30 cellular contexts compared by ENCODE assay signal in the genomic region with DNA sequence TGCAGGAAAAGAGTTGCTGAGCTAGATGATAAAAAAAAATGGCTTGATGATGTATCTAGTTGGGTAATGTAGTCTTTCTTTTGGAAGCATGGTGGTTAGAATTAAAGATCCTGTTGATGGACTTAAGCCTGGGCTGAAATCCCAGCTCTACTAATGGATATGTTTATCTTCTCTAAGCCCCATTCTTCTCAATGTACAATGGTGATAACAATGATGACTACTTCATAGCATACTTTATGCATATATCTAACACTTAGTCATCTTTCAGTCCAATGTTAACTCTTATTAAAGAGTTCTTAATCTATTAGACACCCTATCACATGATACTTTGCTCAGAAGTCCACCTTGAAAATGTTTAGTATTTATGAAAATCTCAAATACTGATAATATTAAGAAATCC.
"Had no signal": no experiment of that assay in that cellular context is flagged by ENCODE, and none has a peak within 500 bp of the region (broad histone marks: within the 10 kb centered on the region; RNA-seq: fewer than 3 reads in every experiment).

No MANE protein-coding gene starts in this region.

- DNase-seq: hippocampal formation; kidney; left colon; left lung; lower lobe of right lung; mammary epithelial cell; mesenchymal stem cell; naive thymus-derived CD8-positive, alpha-beta T cell; nucleus accumbens; pancreas; posterior cingulate gyrus; retina; right cardiac atrium; stimulated activated CD4-positive, alpha-beta T cell treated with anti-CD3 and anti-CD28 coated beads, Interleukin-12 subunit alpha, Interleukin-12 subunit beta, amount 100 ng/mL, for 4 hours; stimulated activated CD4-positive, alpha-beta T cell treated with anti-CD3 and anti-CD28 coated beads, Interleukin-15, amount 100 ng/mL, for 24 hours; stimulated activated CD4-positive, alpha-beta T cell treated with anti-CD3 and anti-CD28 coated beads, Interleukin-2, amount 100 ng/mL, for 24 hours; stimulated activated CD4-positive, alpha-beta T cell treated with anti-CD3 and anti-CD28 coated beads, Interleukin-4, amount 100 ng/mL, for 1 hour; stimulated activated naive B cell treated with anti-CD40 and anti-IgM and Interleukin-4, amounts not matched to agents 10 μg/mL and 1 μg/mL and 100 μg/mL, for 72 hours; stimulated activated naive CD8-positive, alpha-beta T cell treated with anti-CD3 and anti-CD28 coated beads, Interleukin-15, Interleukin-2, amounts not matched to agents 100 U/mL and 50 U/mL, for 24 hours; stomach; tibial artery; trophoblast cell; upper lobe of right lung had no signal

- ATAC-seq: left colon; left lung; lower lobe of right lung; naive thymus-derived CD8-positive, alpha-beta T cell; pancreas; right cardiac atrium; sciatic nerve; stimulated activated naive B cell treated with anti-CD40 and anti-IgM and Interleukin-4, amounts not matched to agents 10 μg/mL and 1 μg/mL and 100 μg/mL, for 72 hours; stimulated activated naive CD8-positive, alpha-beta T cell treated with anti-CD3 and anti-CD28 coated beads, Interleukin-15, Interleukin-2, amounts not matched to agents 100 U/mL and 50 U/mL, for 24 hours; upper lobe of right lung had no signal

- FAIRE-seq: islet of Langerhans, kidney, pancreas, urothelium cell line had no signal

- H3K4me3 ChIP-seq: left lung, lower lobe of right lung, pancreas, prostate gland, skin epidermis, stomach, suprapubic skin, thoracic aorta, tibial artery, upper lobe of right lung had no signal
